In the genomic region with DNA sequence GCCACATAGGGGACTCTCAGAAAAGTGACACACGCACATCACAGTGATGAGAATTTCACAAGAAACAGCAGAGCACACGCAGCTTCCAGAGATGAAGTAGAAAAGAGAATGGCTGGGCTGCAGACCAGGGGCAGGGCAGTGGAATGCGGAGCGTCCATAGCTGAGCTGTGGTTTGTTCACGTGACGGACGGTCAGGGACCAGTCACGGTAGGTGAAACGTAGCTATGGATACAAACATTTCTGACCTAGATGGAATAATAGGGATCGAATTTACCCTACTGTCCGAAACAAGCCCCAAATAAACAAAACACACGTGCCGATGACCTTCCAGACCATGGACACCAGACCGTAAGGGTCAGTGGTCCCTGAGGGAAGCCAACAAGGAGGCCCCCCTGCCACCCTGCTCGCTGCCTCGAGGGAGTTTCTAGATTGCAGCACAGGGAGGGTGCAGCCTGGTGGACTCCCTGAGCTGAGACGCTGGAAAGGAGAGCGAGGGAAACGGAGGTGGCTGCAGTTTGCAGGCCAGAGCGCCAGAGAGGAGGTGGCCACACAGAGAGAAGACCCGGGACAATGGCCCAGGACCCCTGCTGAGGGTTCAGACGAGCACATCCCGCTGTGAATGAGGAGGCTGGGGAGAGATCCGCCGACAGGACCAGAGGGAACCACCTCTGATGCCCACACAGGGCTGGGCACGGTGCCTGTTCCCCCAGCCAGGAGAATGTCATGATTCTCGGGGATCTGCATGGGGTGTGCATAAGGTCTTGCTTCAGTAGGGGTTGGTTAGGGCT, we compare ENCODE assay signal across 19 cellular contexts. TPM values are rescaled to one million over a fixed set of nuclear protein-coding genes. Genes with fewer than 3 reads are reported as not detected.
"Had no signal": no experiment of that assay in that cellular context is flagged by ENCODE, and none has a peak within 500 bp of the region (broad histone marks: within the 10 kb centered on the region; RNA-seq: fewer than 3 reads in every experiment).

No MANE protein-coding gene starts in this region.

- H3K36me3 Mint-ChIP-seq: activated naive CD4-positive, alpha-beta T cell treated with anti-CD3 and anti-CD28 coated beads, Interleukin-2, amount 10 ng/mL, durations not matched to agents 7 days and 5 days; natural killer cell had no signal

- H3K4me3 Mint-ChIP-seq: activated CD4-positive, alpha-beta T cell treated with anti-CD3 and anti-CD28 coated beads, Interleukin-2, amount 10 ng/mL, durations not matched to agents 7 days and 5 days; activated naive CD4-positive, alpha-beta T cell treated with anti-CD3 and anti-CD28 coated beads, Interleukin-2, amount 10 ng/mL, durations not matched to agents 7 days and 5 days; activated T-helper 17 cell treated with anti-CD3 and anti-CD28 coated beads, Interleukin-2, amount 50 U/mL, for 72 hours; natural killer cell; stimulated activated naive CD8-positive, alpha-beta T cell treated with anti-CD3 and anti-CD28 coated beads, Interleukin-15, amount 100 ng/mL, for 72 hours; T-helper 2 cell treated with Interferon-gamma antibody and Interleukin-4, amounts not matched to agents 5 μg/mL and 100 μg/mL, for 36 hours had no signal

- H3K9me3 Mint-ChIP-seq: activated CD4-positive, alpha-beta T cell treated with anti-CD3 and anti-CD28 coated beads, Interleukin-2, amount 10 ng/mL, durations not matched to agents 7 days and 5 days; activated naive CD4-positive, alpha-beta T cell treated with anti-CD3 and anti-CD28 coated beads, Interleukin-2, amount 10 ng/mL, durations not matched to agents 7 days and 5 days; activated T-helper 17 cell treated with anti-CD3 and anti-CD28 coated beads, Interleukin-2, amount 50 U/mL, for 72 hours; T-helper 2 cell treated with Interferon-gamma antibody and Interleukin-4, amounts not matched to agents 5 μg/mL and 100 μg/mL, for 36 hours had no signal

- H3K27me3 ChIP-seq: upper lobe of left lung had no signal

- H3K36me3 ChIP-seq: adrenal gland, esophagus muscularis mucosa, SJSA1, upper lobe of left lung had no signal

- DNase-seq: activated CD4-positive, alpha-beta T cell treated with anti-CD3 and anti-CD28 coated beads, Interleukin-2, amount 10 ng/mL, durations not matched to agents 7 days and 5 days; activated naive CD4-positive, alpha-beta T cell treated with anti-CD3 and anti-CD28 coated beads, Interleukin-2, amount 10 ng/mL, durations not matched to agents 7 days and 5 days; adrenal gland; central memory CD4-positive, alpha-beta T cell; cortex of kidney; effector CD4-positive, alpha-beta T cell; mesenchymal stem cell; natural killer cell; stimulated activated naive CD8-positive, alpha-beta T cell treated with anti-CD3 and anti-CD28 coated beads, Interleukin-15, amount 100 ng/mL, for 72 hours; upper lobe of left lung had no signal

- H3K4me1 Mint-ChIP-seq: activated CD4-positive, alpha-beta T cell treated with anti-CD3 and anti-CD28 coated beads, Interleukin-2, amount 10 ng/mL, durations not matched to agents 7 days and 5 days; activated naive CD4-positive, alpha-beta T cell treated with anti-CD3 and anti-CD28 coated beads, Interleukin-2, amount 10 ng/mL, durations not matched to agents 7 days and 5 days; activated T-helper 17 cell treated with anti-CD3 and anti-CD28 coated beads, Interleukin-2, amount 50 U/mL, for 72 hours; natural killer cell; stimulated activated naive CD8-positive, alpha-beta T cell treated with anti-CD3 and anti-CD28 coated beads, Interleukin-15, amount 100 ng/mL, for 72 hours had no signal

- H3K27ac ChIP-seq: adrenal gland, esophagus muscularis mucosa, SJSA1, upper lobe of left lung had no signal

- H3K4me3 ChIP-seq: adrenal gland, esophagus muscularis mucosa, SJSA1, smooth muscle cell, upper lobe of left lung had no signal

- H3K9me3 ChIP-seq: adrenal gland, SJSA1 had no signal

- H3K4me1 ChIP-seq: adrenal gland, esophagus muscularis mucosa, SJSA1, upper lobe of left lung had no signal

- ATAC-seq: activated T-helper 17 cell treated with anti-CD3 and anti-CD28 coated beads, Interleukin-2, amount 50 U/mL, for 72 hours; left lobe of liver; natural killer cell; right cardiac atrium; stimulated activated naive CD8-positive, alpha-beta T cell treated with anti-CD3 and anti-CD28 coated beads, Interleukin-15, amount 100 ng/mL, for 72 hours had no signal

- H3K27ac Mint-ChIP-seq: activated CD4-positive, alpha-beta T cell treated with anti-CD3 and anti-CD28 coated beads, Interleukin-2, amount 10 ng/mL, durations not matched to agents 7 days and 5 days; activated naive CD4-positive, alpha-beta T cell treated with anti-CD3 and anti-CD28 coated beads, Interleukin-2, amount 10 ng/mL, durations not matched to agents 7 days and 5 days; activated T-helper 17 cell treated with anti-CD3 and anti-CD28 coated beads, Interleukin-2, amount 50 U/mL, for 72 hours; natural killer cell; stimulated activated naive CD8-positive, alpha-beta T cell treated with anti-CD3 and anti-CD28 coated beads, Interleukin-15, amount 100 ng/mL, for 72 hours; T-helper 2 cell treated with Interferon-gamma antibody and Interleukin-4, amounts not matched to agents 5 μg/mL and 100 μg/mL, for 36 hours had no signal

- H3K4me2 ChIP-seq: smooth muscle cell had no signal

RNA-seq across cellular contexts. Expression of gene SLC6A3, which starts 49.0 kb away (rescaled TPM):
- total RNA-seq: activated T-helper 17 cell treated with anti-CD3 and anti-CD28 coated beads, Interleukin-2, amount 50 U/mL, for 72 hours; adrenal gland; fibroblast of villous mesenchyme; left lobe of liver; natural killer cell; right cardiac atrium; SJSA1; smooth muscle cell; temporal lobe had no signal
- polyA plus RNA-seq: right cardiac atrium, smooth muscle cell had no signal
